In genomic region chr3:178631950-178632349, GRCh38 we compare ENCODE assay signal across 29 cellular contexts.
"Had no signal": no experiment of that assay in that cellular context is flagged by ENCODE, and none has a peak within 500 bp of the region (broad histone marks: within the 10 kb centered on the region; RNA-seq: fewer than 3 reads in every experiment).

No MANE protein-coding gene starts in this region.

- H3K27me3 ChIP-seq: adrenal gland, body of pancreas had no signal

- H3K27ac Mint-ChIP-seq: activated CD8-positive, alpha-beta T cell treated with anti-CD3 and anti-CD28 coated beads for 36 hours; activated naive CD8-positive, alpha-beta T cell; activated naive CD8-positive, alpha-beta T cell treated with anti-CD3 and anti-CD28 coated beads, Interleukin-2, amount 50 U/mL, for 24 hours; activated T-helper 17 cell treated with anti-CD3 and anti-CD28 coated beads, Interleukin-2, amount 50 U/mL, for 72 hours; effector memory CD8-positive, alpha-beta T cell; WTC11 had no signal

- H3K36me3 ChIP-seq: adrenal gland had no signal

- DNase-seq: activated CD4-positive, alpha-beta T cell treated with anti-CD3 and anti-CD28 coated beads for 1 hour; activated CD4-positive, alpha-beta T cell treated with anti-CD3 and anti-CD28 coated beads for 4 hours; activated CD4-positive, alpha-beta T cell treated with anti-CD3 and anti-CD28 coated beads, Interleukin-2, amount 50 U/mL, for 1 hour; activated CD4-positive, alpha-beta T cell treated with anti-CD3 and anti-CD28 coated beads, Interleukin-2, amount 50 U/mL, for 48 hours; activated CD8-positive, alpha-beta memory T cell treated with anti-CD3 and anti-CD28 coated beads for 24 hours; activated CD8-positive, alpha-beta T cell treated with anti-CD3 and anti-CD28 coated beads for 36 hours; activated effector memory CD4-positive, alpha-beta T cell treated with Interleukin-2 at 50 U/mL for 16 hours; activated gamma-delta T cell treated with Interleukin-2 at 50 U/mL for 16 hours; activated naive CD4-positive, alpha-beta T cell treated with anti-CD3 and anti-CD28 coated beads, Interleukin-2, amount 50 U/mL, for 16 hours; activated naive CD4-positive, alpha-beta T cell treated with Interleukin-2 at 50 U/mL for 16 hours; activated naive CD8-positive, alpha-beta T cell treated with anti-CD3 and anti-CD28 coated beads, Interleukin-2, amount 50 U/mL, for 24 hours; activated T-cell treated with anti-CD3 and anti-CD28 coated beads, Interleukin-2, amount 50 U/mL, for 4 hours; adrenal gland; amygdala; aorta; body of pancreas; caudate nucleus; cortex of kidney; dermis blood vessel endothelial cell; effector CD4-positive, alpha-beta T cell; effector memory CD8-positive, alpha-beta T cell; foreskin fibroblast; head of caudate nucleus; T-helper 2 cell had no signal

- ATAC-seq: activated CD8-positive, alpha-beta T cell treated with anti-CD3 and anti-CD28 coated beads for 36 hours; activated naive CD8-positive, alpha-beta T cell treated with anti-CD3 and anti-CD28 coated beads, Interleukin-2, amount 50 U/mL, for 24 hours; activated T-cell treated with anti-CD3 and anti-CD28 coated beads, Interleukin-2, amount 50 U/mL, for 4 hours; activated T-helper 17 cell treated with anti-CD3 and anti-CD28 coated beads, Interleukin-2, amount 50 U/mL, for 72 hours; body of pancreas; effector memory CD8-positive, alpha-beta T cell; esophagus mucosa; WTC11 had no signal

- H3K27me3 Mint-ChIP-seq: activated CD8-positive, alpha-beta T cell treated with anti-CD3 and anti-CD28 coated beads for 36 hours; activated naive CD8-positive, alpha-beta T cell; activated naive CD8-positive, alpha-beta T cell treated with anti-CD3 and anti-CD28 coated beads, Interleukin-2, amount 50 U/mL, for 24 hours; activated T-helper 17 cell treated with anti-CD3 and anti-CD28 coated beads, Interleukin-2, amount 50 U/mL, for 72 hours; effector memory CD8-positive, alpha-beta T cell had no signal

- H3K9me3 ChIP-seq: adrenal gland, body of pancreas had no signal

- H3K4me1 Mint-ChIP-seq: activated naive CD8-positive, alpha-beta T cell treated with anti-CD3 and anti-CD28 coated beads, Interleukin-2, amount 50 U/mL, for 24 hours; activated T-helper 17 cell treated with anti-CD3 and anti-CD28 coated beads, Interleukin-2, amount 50 U/mL, for 72 hours; WTC11 had no signal

- H3K27ac ChIP-seq: adrenal gland, body of pancreas, VCaP had no signal

- H3K4me1 ChIP-seq: adrenal gland, body of pancreas had no signal

- H3K36me3 Mint-ChIP-seq: activated naive CD8-positive, alpha-beta T cell had no signal

- H3K4me3 Mint-ChIP-seq: activated CD8-positive, alpha-beta T cell treated with anti-CD3 and anti-CD28 coated beads for 36 hours; activated naive CD8-positive, alpha-beta T cell; activated naive CD8-positive, alpha-beta T cell treated with anti-CD3 and anti-CD28 coated beads, Interleukin-2, amount 50 U/mL, for 24 hours; activated T-cell treated with anti-CD3 and anti-CD28 coated beads, Interleukin-2, amount 50 U/mL, for 4 hours; activated T-helper 17 cell treated with anti-CD3 and anti-CD28 coated beads, Interleukin-2, amount 50 U/mL, for 72 hours; effector memory CD8-positive, alpha-beta T cell; WTC11 had no signal

- H3K4me3 ChIP-seq: adrenal gland, body of pancreas had no signal

- H3K9me3 Mint-ChIP-seq: activated T-helper 17 cell treated with anti-CD3 and anti-CD28 coated beads, Interleukin-2, amount 50 U/mL, for 72 hours had no signal
